In the genomic region with DNA sequence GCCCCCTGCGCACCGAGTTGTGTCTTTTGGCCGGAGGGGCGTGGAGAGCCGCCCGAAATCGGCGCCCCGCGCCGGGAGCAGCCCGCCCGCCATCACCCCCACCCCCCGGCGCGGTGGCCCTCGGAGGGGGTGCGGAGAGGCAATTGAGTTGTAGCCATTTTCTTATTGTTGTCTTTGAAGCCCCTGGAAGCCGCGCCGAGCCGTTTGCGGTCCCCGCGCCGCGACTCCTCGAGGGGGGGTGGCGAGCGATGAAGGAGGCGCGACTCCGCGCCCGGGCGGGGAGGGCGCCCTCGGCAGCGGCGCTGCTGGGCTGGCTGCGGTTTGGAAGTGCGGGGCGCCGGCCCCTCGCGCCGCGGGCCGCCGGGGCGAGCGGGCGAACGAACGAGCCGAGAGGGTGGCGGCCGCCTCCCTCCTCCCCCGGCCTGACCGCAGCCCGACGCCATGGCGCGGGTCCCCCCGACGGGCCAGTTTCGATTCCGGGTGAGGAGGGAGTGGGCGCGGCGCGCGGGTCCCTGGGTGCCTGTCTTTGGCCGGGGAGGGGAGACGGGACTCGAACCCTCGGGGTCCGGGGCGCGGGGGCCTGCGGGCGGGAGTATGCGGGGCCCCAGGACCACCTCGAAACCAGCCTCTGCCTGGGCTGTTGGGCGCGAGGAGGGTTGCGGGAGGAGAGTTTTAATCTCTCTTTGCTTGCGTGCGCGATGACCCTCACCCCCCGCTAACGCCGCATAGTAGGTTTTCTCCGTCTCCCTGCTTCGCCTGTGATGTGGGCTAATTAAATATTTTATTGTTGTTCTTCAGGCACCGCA, we compare ENCODE assay signal across 8 cellular contexts. TPM values are rescaled to one million over a fixed set of nuclear protein-coding genes. Genes with fewer than 3 reads are reported as not detected.
DNase-seq lines count a peak whose midpoint lies in the region; ATAC-seq lines count a peak whose summit lies in the region.

No MANE protein-coding gene starts in this region.

- peak overlapping the region; percentile 73 for H3K4me3 ChIP-seq in Jurkat, Clone E6-1 (ENCODE audit: low read length)
- H3K4me3 ChIP-seq in muscle layer of duodenum (ENCODE audit: low read depth in 1 of 2, low read length in 2 of 2) = peak overlapping the region; percentile 84 to 90
- H3K4me3 ChIP-seq in stomach smooth muscle (ENCODE audit: low read length in 2 of 2) = peak overlapping the region; percentile 81

- peak; percentile 79 for DNase-seq in CD1c-positive myeloid dendritic cell (ENCODE audit: extremely low spot score)
- no peak for DNase-seq in Jurkat, Clone E6-1 (ENCODE audit: low read depth, low spot score)
- DNase-seq in activated T-cell treated with anti-CD3 and anti-CD28 coated beads for 1 hour (ENCODE audit: low read depth) = peak; percentile 47
- DNase-seq in epithelial cell of prostate (ENCODE audit: low read depth, low spot score) = no peak

- H3K36me3 ChIP-seq in muscle layer of duodenum (ENCODE audit: control insufficient read depth in 1 of 2, insufficient read depth in 2 of 2, low read length in 2 of 2) = peaks cover 0 to 4% of the 10 kb centered on the region in 2 donors
- H3K36me3 ChIP-seq in stomach smooth muscle (ENCODE audit: control insufficient read depth in 2 of 2, insufficient read depth in 2 of 2, low read length in 2 of 2) = no peaks in the 10 kb centered on the region

- no peak for ATAC-seq in HG03039 (IDR thresholded peaks at IDR 0.05; ENCODE audit: unreplicated experiment)
- no peak for ATAC-seq in HG02973 (IDR thresholded peaks at IDR 0.05; ENCODE audit: unreplicated experiment)

- H3K27ac ChIP-seq in epithelial cell of prostate (peak overlapping the region; percentile 82), muscle layer of duodenum (ENCODE audit: low read length) (peak overlapping the region; percentile 85), stomach smooth muscle (ENCODE audit: low read length) (peak overlapping the region; percentile 72)

- peaks cover 0 to 13% of the 10 kb centered on the region in 2 donors for H3K4me1 ChIP-seq in muscle layer of duodenum (ENCODE audit: control insufficient read depth in 1 of 2, insufficient read depth in 2 of 2, low read length in 2 of 2)
- peaks cover 8% of the 10 kb centered on the region for H3K4me1 ChIP-seq in stomach smooth muscle (ENCODE audit: control insufficient read depth, insufficient read depth, low read length)

- H3K27me3 ChIP-seq in muscle layer of duodenum (ENCODE audit: low read depth, low read length) (no peaks in the 10 kb centered on the region), stomach smooth muscle (ENCODE audit: control insufficient read depth in 1 of 2, insufficient read depth in 2 of 2, low read length in 2 of 2) (no peaks in the 10 kb centered on the region)

- H3K9me3 ChIP-seq in muscle layer of duodenum (ENCODE audit: control insufficient read depth in 1 of 2, low read length in 2 of 2) (no peaks in the 10 kb centered on the region), stomach smooth muscle (ENCODE audit: control insufficient read depth in 2 of 2, low read length in 2 of 2) (no peaks in the 10 kb centered on the region)

- peak overlapping the region; percentile 61 to 77 for H3K9ac ChIP-seq in stomach smooth muscle (ENCODE audit: low read length in 2 of 2)

RNA-seq across cellular contexts. Expression of a gene that starts 1.3 kb away (rescaled TPM):
- 8.7 TPM for polyA plus RNA-seq in Jurkat, Clone E6-1 (2012; ENCODE audit: insufficient read depth, insufficient read length)

Comparison
In these comparisons a context has a peak if more than half of its experiments do, and no peak if none do; other contexts are left out.
1. DNase-seq: peak in CD1c-positive myeloid dendritic cell (single experiment) and activated T-cell treated with anti-CD3 and anti-CD28 coated beads for 1 hour (single experiment); none in Jurkat, Clone E6-1 (single experiment) and epithelial cell of prostate (single experiment).
2. Peak in every context shown above with its lines, with median percentiles within 50 percentile points of each other: H3K4me3 ChIP-seq and H3K27ac ChIP-seq.